ENCODE assay signal across 10 cellular contexts in genomic region chr6:163707385-163708355, GRCh38.
DNase-seq lines count a peak whose midpoint lies in the region; ATAC-seq and TF ChIP-seq lines count a peak whose summit lies in the region.
"Had no signal": no experiment of that assay in that cellular context is flagged by ENCODE, and none has a peak within 500 bp of the region (broad histone marks: within the 10 kb centered on the region; RNA-seq: fewer than 3 reads in every experiment).

No MANE protein-coding gene starts in this region.

- peaks cover 0 to 8% (median 4%) of the 10 kb centered on the region in 5 donors for H3K27me3 Mint-ChIP-seq in naive thymus-derived CD4-positive, alpha-beta T cell

- peaks cover 3% of the 10 kb centered on the region for H3K36me3 ChIP-seq in OCI-LY3 (replicated peaks; ENCODE audit: low read depth, low read length)
- no peaks in the 10 kb centered on the region for H3K36me3 ChIP-seq in upper lobe of left lung
- no peaks in the 10 kb centered on the region for H3K36me3 ChIP-seq in naive thymus-derived CD4-positive, alpha-beta T cell (ENCODE audit: control insufficient read depth in 2 of 3, insufficient read depth in 3 of 3, low read length in 3 of 3)
- H3K36me3 ChIP-seq: BLaER1 had no signal

- peaks cover 0 to 1% (median 0%) of the 10 kb centered on the region in 11 donors for H3K9me3 Mint-ChIP-seq in naive thymus-derived CD4-positive, alpha-beta T cell

- peak; percentile 40 for TF ChIP-seq CTCF in OCI-LY3 (IDR thresholded peaks at IDR 0.05; ENCODE audit: low read depth, low read length)
- TF ChIP-seq CTCF in upper lobe of left lung (IDR thresholded peaks at IDR 0.05), result peak in 2 of 6 experiments; percentile 10 to 12

- H3K4me3 ChIP-seq in right cardiac atrium (ENCODE audit: low read length) (no peak overlapping the region), OCI-LY3 (ENCODE audit: low read length) (peak overlapping the region; percentile 53), upper lobe of left lung (no peak overlapping the region)
- no peak overlapping the region for H3K4me3 ChIP-seq in naive thymus-derived CD4-positive, alpha-beta T cell (ENCODE audit: low read length)
- H3K4me3 ChIP-seq: BLaER1 had no signal

- intact Hi-C loops in right cardiac atrium (cut with DNase I) (no loop called here), cardiac septum (cut with DNase I) (no loop called here)
- intact Hi-C loops in naive thymus-derived CD4-positive, alpha-beta T cell (cut with micrococcal nuclease), result no loop called here

- no peak overlapping the region for H3K27ac Mint-ChIP-seq in naive thymus-derived CD4-positive, alpha-beta T cell

- H3K9ac ChIP-seq in OCI-LY3 (ENCODE audit: low read length), result peak overlapping the region; percentile 55
- H3K9ac ChIP-seq: BLaER1 had no signal

- no peaks in the 10 kb centered on the region for H3K79me2 ChIP-seq in OCI-LY3 (ENCODE audit: low read length)

- H3K27me3 ChIP-seq in right cardiac atrium (ENCODE audit: control insufficient read depth, insufficient read depth) (no peaks in the 10 kb centered on the region), OCI-LY3 (ENCODE audit: low read depth, low read length) (no peaks in the 10 kb centered on the region), upper lobe of left lung (no peaks in the 10 kb centered on the region)
- no peaks in the 10 kb centered on the region for H3K27me3 ChIP-seq in naive thymus-derived CD4-positive, alpha-beta T cell (ENCODE audit: control insufficient read depth in 2 of 2, insufficient read depth in 2 of 2, low read length in 2 of 2)
- H3K27me3 ChIP-seq: BLaER1 had no signal

- H3K9me3 ChIP-seq in right cardiac atrium (ENCODE audit: control insufficient read depth, low read length) (no peaks in the 10 kb centered on the region), OCI-LY3 (ENCODE audit: insufficient read depth, low read length) (no peaks in the 10 kb centered on the region), upper lobe of left lung (no peaks in the 10 kb centered on the region)
- no peaks in the 10 kb centered on the region for H3K9me3 ChIP-seq in naive thymus-derived CD4-positive, alpha-beta T cell (ENCODE audit: control insufficient read depth in 2 of 3, low read length in 3 of 3)
- H3K9me3 ChIP-seq: BLaER1 had no signal

- ATAC-seq in right cardiac atrium, result no peak
- peak; percentile 46 for ATAC-seq in HG02870 (IDR thresholded peaks at IDR 0.05; ENCODE audit: unreplicated experiment)
- ATAC-seq in upper lobe of left lung (ENCODE audit: low FRiP score in 2 of 2), result no peak
- no peak for ATAC-seq in naive thymus-derived CD4-positive, alpha-beta T cell

- no peaks in the 10 kb centered on the region for H3K36me3 Mint-ChIP-seq in naive thymus-derived CD4-positive, alpha-beta T cell

- no peaks in the 10 kb centered on the region for H4K20me1 ChIP-seq in OCI-LY3 (ENCODE audit: insufficient read depth, low read length)
- H4K20me1 ChIP-seq: BLaER1 had no signal

- DNase-seq in right cardiac atrium (peak in 1 of 3 donors; percentile 58), cardiac septum (ENCODE audit: low spot score) (no peak), upper lobe of left lung (no peak), NCI-H2171 (lab: John Stamatoyannopoulos, UW) (no peak), GM03348 (ENCODE audit: low spot score) (no peak)
- no peak for DNase-seq in naive thymus-derived CD4-positive, alpha-beta T cell
- DNase-seq: KG1 had no signal

- 47% methylated on average over 18 of the region's 18 CpGs for WGBS in right cardiac atrium
- WGBS in upper lobe of left lung, 2 donors, result 49 to 54% methylated on average over 18 of the region's 18 CpGs

- peak overlapping the region; percentile 48 for H3K27ac ChIP-seq in right cardiac atrium (ENCODE audit: low read length)
- peak overlapping the region; percentile 80 for H3K27ac ChIP-seq in OCI-LY3 (ENCODE audit: low read length)
- H3K27ac ChIP-seq in upper lobe of left lung, result peak overlapping the region; percentile 8 to 79 (median 39)
- no peak overlapping the region for H3K27ac ChIP-seq in naive thymus-derived CD4-positive, alpha-beta T cell (ENCODE audit: low read depth, low read length)
- H3K27ac ChIP-seq: BLaER1 had no signal

- no peak overlapping the region for H2AFZ ChIP-seq in OCI-LY3 (ENCODE audit: low read depth, low read length)

- POLR2A ChIA-PET in naive thymus-derived CD4-positive, alpha-beta T cell (lab: Charles Lee), result no interaction called here

- CTCF ChIA-PET in naive thymus-derived CD4-positive, alpha-beta T cell (lab: Charles Lee), result no interaction called here

- no peak overlapping the region for H3K4me3 Mint-ChIP-seq in naive thymus-derived CD4-positive, alpha-beta T cell

- H3K4me1 ChIP-seq in right cardiac atrium (ENCODE audit: control insufficient read depth, insufficient read depth, low read length), result peaks cover 32% of the 10 kb centered on the region
- peaks cover 90% of the 10 kb centered on the region for H3K4me1 ChIP-seq in OCI-LY3 (ENCODE audit: low read length)
- H3K4me1 ChIP-seq in upper lobe of left lung, result peaks cover 47 to 56% (median 51%) of the 10 kb centered on the region in 4 donors
- no peaks in the 10 kb centered on the region for H3K4me1 ChIP-seq in naive thymus-derived CD4-positive, alpha-beta T cell (ENCODE audit: control insufficient read depth in 2 of 2, insufficient read depth in 2 of 2, low read length in 2 of 2)

- TF ChIP-seq EP300 in upper lobe of left lung (IDR thresholded peaks at IDR 0.05), result no peak

- no peak for TF ChIP-seq POLR2A in upper lobe of left lung (IDR thresholded peaks at IDR 0.05)

- H3K4me2 ChIP-seq in OCI-LY3 (ENCODE audit: low read length), result peak overlapping the region; percentile 87

- H3K4me1 Mint-ChIP-seq in naive thymus-derived CD4-positive, alpha-beta T cell, result peaks cover 0 to 20% (median 7%) of the 10 kb centered on the region in 7 donors
